Comparison of ENCODE assay signal across 9 cellular contexts in the genomic region with DNA sequence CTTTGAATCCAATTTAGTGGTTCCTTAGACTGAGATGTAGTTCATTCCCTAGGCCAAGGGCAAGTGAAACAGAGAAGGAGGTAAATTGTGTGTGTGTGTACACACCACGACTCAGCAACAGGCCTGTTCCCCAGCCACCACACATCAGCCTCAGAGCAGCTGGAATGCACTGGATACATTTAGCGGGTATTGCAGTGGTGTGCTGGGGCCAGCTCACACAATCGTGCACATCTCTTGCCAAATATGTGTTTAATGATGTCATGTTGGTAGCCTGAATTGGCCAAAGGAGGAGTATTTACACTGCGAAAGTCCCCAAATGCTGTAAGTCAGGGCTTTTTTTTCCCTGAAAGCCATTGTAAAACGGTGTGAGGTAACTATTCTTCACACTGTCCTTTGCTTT.
DNase-seq lines count a peak whose midpoint lies in the region; ATAC-seq and TF ChIP-seq lines count a peak whose summit lies in the region.
"Had no signal": no experiment of that assay in that cellular context is flagged by ENCODE, and none has a peak within 500 bp of the region (broad histone marks: within the 10 kb centered on the region; RNA-seq: fewer than 3 reads in every experiment).

No MANE protein-coding gene starts in this region.

- peaks cover 0 to 39% of the 10 kb centered on the region in 2 donors for H3K36me3 ChIP-seq in psoas muscle (ENCODE audit: insufficient read depth in 1 of 2, low read depth in 1 of 2)

- TF ChIP-seq CTCF in foreskin fibroblast (IDR thresholded peaks at IDR 0.05; ENCODE audit: low read depth, low read length), result no peak
- TF ChIP-seq CTCF in psoas muscle (IDR thresholded peaks at IDR 0.05), result no peak

- 14 to 21% (median 19%) methylated on average over 5 of the region's 5 CpGs for WGBS in psoas muscle, 3 donors

- H3K4me1 ChIP-seq in psoas muscle, result peaks cover 77% of the 10 kb centered on the region

- intact Hi-C loops in psoas muscle (cut with DNase I), result no loop called here

- no peaks in the 10 kb centered on the region for H3K27me3 ChIP-seq in psoas muscle (ENCODE audit: insufficient read depth in 3 of 3, low read length in 2 of 3)
- H3K27me3 ChIP-seq: SJSA1 had no signal

- DNase-seq in EL (peak; percentile 81), RPMI7951 (ENCODE audit: low read depth) (peak; percentile 30), foreskin fibroblast (peak; percentile 86 to 91), psoas muscle (peak; percentile 59 to 64)

- peak overlapping the region; percentile 75 for H3K27ac ChIP-seq in psoas muscle
- H3K27ac ChIP-seq: SJSA1 had no signal

- H3K4me3 ChIP-seq in foreskin fibroblast (ENCODE audit: low read depth in 1 of 2, low read length in 2 of 2) (no peak overlapping the region), psoas muscle (no peak overlapping the region)
- H3K4me3 ChIP-seq: SJSA1 had no signal

- peak; percentile 61 to 77 (median 68) for ATAC-seq in psoas muscle
- ATAC-seq in HG02759 (IDR thresholded peaks at IDR 0.05; ENCODE audit: unreplicated experiment), result no peak
- no peak for ATAC-seq in HG02623 (IDR thresholded peaks at IDR 0.05; ENCODE audit: unreplicated experiment)
- no peak for ATAC-seq in GM18511 (IDR thresholded peaks at IDR 0.05; ENCODE audit: unreplicated experiment)
- no peak for ATAC-seq in HG03095 (IDR thresholded peaks at IDR 0.05; ENCODE audit: unreplicated experiment)

- H3K9me3 ChIP-seq in psoas muscle, result no peaks in the 10 kb centered on the region
- H3K9me3 ChIP-seq: SJSA1 had no signal

Comparison
In these comparisons a context has a peak if more than half of its experiments do, and no peak if none do; other contexts are left out.
1. DNase-seq: peak in every context shown above with its lines; median percentile 88 in foreskin fibroblast; 81 in EL; 62 in psoas muscle; 30 in RPMI7951.
2. ATAC-seq: peak in psoas muscle (4 of 4); none in HG02759 (single experiment), HG02623 (single experiment), GM18511 (single experiment) and HG03095 (single experiment).